18 cellular contexts compared by ENCODE assay signal in the genomic region with DNA sequence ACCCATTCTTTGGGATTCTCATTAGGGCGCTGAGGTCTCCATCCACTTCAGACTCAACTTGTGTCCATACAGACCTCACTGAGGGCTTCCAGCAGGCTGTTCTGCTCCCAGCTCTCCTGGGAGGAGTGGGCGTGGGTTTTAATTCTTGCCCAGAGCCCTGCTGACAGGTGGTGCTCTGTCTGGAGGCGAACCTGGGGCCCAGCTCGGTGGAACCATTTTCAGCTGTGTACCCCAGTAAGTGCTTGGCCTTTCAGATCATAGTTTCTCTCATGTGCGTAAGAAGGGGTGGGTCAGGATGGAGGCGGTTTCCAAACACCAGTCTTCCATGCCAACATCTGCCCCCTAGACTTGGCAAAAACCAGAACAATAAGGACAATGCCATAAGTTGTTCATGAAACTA. TPM values are rescaled to one million over a fixed set of nuclear protein-coding genes. Genes with fewer than 3 reads are reported as not detected.
DNase-seq lines count a peak whose midpoint lies in the region; ATAC-seq and TF ChIP-seq lines count a peak whose summit lies in the region.
"Had no signal": no experiment of that assay in that cellular context is flagged by ENCODE, and none has a peak within 500 bp of the region (broad histone marks: within the 10 kb centered on the region; RNA-seq: fewer than 3 reads in every experiment).

No MANE protein-coding gene starts in this region.

- H3K4me3 ChIP-seq in endodermal cell (ENCODE audit: low read length) (no peak overlapping the region), vagina (no peak overlapping the region), uterus (no peak overlapping the region)
- H3K4me3 ChIP-seq: BLaER1 treated with 17β-estradiol and CSF1 and Interleukin-3, amounts not matched to agents 10 nM and 100 nM; GM12878; HAP-1 had no signal

- H3K4me1 Mint-ChIP-seq in endodermal cell (peaks cover 2% of the 10 kb centered on the region), osteocyte (ENCODE audit: unreplicated experiment) (no peaks in the 10 kb centered on the region)
- H3K4me1 Mint-ChIP-seq: B cell had no signal

- H3K27me3 ChIP-seq in endodermal cell (ENCODE audit: control insufficient read depth, insufficient read depth, low read length, poor library complexity, severe bottlenecking), result no peaks in the 10 kb centered on the region
- H3K27me3 ChIP-seq in vagina, result no peaks in the 10 kb centered on the region
- H3K27me3 ChIP-seq in uterus, result no peaks in the 10 kb centered on the region
- H3K27me3 ChIP-seq: BLaER1 treated with 17β-estradiol and CSF1 and Interleukin-3, amounts not matched to agents 10 nM and 100 nM had no signal

- no peaks in the 10 kb centered on the region for H3K36me3 Mint-ChIP-seq in endodermal cell (ENCODE audit: low read depth)
- H3K36me3 Mint-ChIP-seq in osteocyte (ENCODE audit: unreplicated experiment), result no peaks in the 10 kb centered on the region
- H3K36me3 Mint-ChIP-seq: CD8-positive, alpha-beta T cell had no signal

- TF ChIP-seq POLR2A in vagina (IDR thresholded peaks at IDR 0.05) (no peak), uterus (IDR thresholded peaks at IDR 0.05) (no peak)

- intact Hi-C loops in cardiac septum (cut with DNase I) (no loop called here), left cardiac atrium (cut with DNase I) (no loop called here), vagina (cut with DNase I) (no loop called here), uterus (cut with DNase I; ENCODE audit: low total_unique reads) (no loop called here)

- H3K4me3 Mint-ChIP-seq in endodermal cell (no peak overlapping the region), osteocyte (ENCODE audit: unreplicated experiment) (no peak overlapping the region)
- H3K4me3 Mint-ChIP-seq: B cell; CD8-positive, alpha-beta T cell had no signal

- no peak for TF ChIP-seq CTCF in endodermal cell (conservative IDR thresholded peaks at IDR 0.05)
- no peak for TF ChIP-seq CTCF in osteocyte (IDR thresholded peaks at IDR 0.05)
- TF ChIP-seq CTCF in vagina (IDR thresholded peaks at IDR 0.05), result no peak
- no peak for TF ChIP-seq CTCF in uterus (IDR thresholded peaks at IDR 0.05)

- no peaks in the 10 kb centered on the region for H3K36me3 ChIP-seq in endodermal cell (ENCODE audit: control insufficient read depth, insufficient read depth, low read length)
- no peaks in the 10 kb centered on the region for H3K36me3 ChIP-seq in vagina
- H3K36me3 ChIP-seq in uterus, result no peaks in the 10 kb centered on the region
- H3K36me3 ChIP-seq: BLaER1 treated with 17β-estradiol and CSF1 and Interleukin-3, amounts not matched to agents 10 nM and 100 nM; HAP-1 had no signal

- H3K27me3 Mint-ChIP-seq in endodermal cell (ENCODE audit: insufficient read depth), result peaks cover 21% of the 10 kb centered on the region
- H3K27me3 Mint-ChIP-seq in osteocyte (ENCODE audit: unreplicated experiment), result no peaks in the 10 kb centered on the region

- H3K9ac ChIP-seq in endodermal cell (ENCODE audit: extremely low read depth, low read length, poor library complexity, severe bottlenecking), result no peak overlapping the region
- H3K9ac ChIP-seq: BLaER1 treated with 17β-estradiol and CSF1 and Interleukin-3, amounts not matched to agents 10 nM and 100 nM had no signal

- H3K9me3 ChIP-seq in endodermal cell (ENCODE audit: control insufficient read depth, low read length), result peaks cover 14% of the 10 kb centered on the region
- H3K9me3 ChIP-seq in vagina, result no peaks in the 10 kb centered on the region
- H3K9me3 ChIP-seq in uterus, result no peaks in the 10 kb centered on the region

- H3K4me1 ChIP-seq in endodermal cell (ENCODE audit: control insufficient read depth, insufficient read depth, low read length) (peaks cover 2% of the 10 kb centered on the region), vagina (no peaks in the 10 kb centered on the region), uterus (no peaks in the 10 kb centered on the region)
- H3K4me1 ChIP-seq: BLaER1 treated with 17β-estradiol and CSF1 and Interleukin-3, amounts not matched to agents 10 nM and 100 nM; HAP-1 had no signal

- no peak for ATAC-seq in left cardiac atrium
- no peak for ATAC-seq in HG02981 (IDR thresholded peaks at IDR 0.05; ENCODE audit: unreplicated experiment)
- ATAC-seq: CD8-positive, alpha-beta T cell; GM12878 had no signal

- H3K27ac ChIP-seq in endodermal cell (ENCODE audit: low read depth, low read length) (no peak overlapping the region), vagina (no peak overlapping the region), uterus (no peak overlapping the region)
- H3K27ac ChIP-seq: BLaER1 treated with 17β-estradiol and CSF1 and Interleukin-3, amounts not matched to agents 10 nM and 100 nM; HL-60 had no signal

- peaks cover 25% of the 10 kb centered on the region for H3K9me3 Mint-ChIP-seq in endodermal cell
- H3K9me3 Mint-ChIP-seq in osteocyte (ENCODE audit: unreplicated experiment), result peaks cover 17% of the 10 kb centered on the region

- DNase-seq in cardiac septum (ENCODE audit: low spot score) (peak; percentile 38), left cardiac atrium (no peak), endodermal cell (peak; percentile 11), osteocyte (ENCODE audit: extremely low spot score, unreplicated experiment) (peak; percentile 73), vagina (ENCODE audit: extremely low spot score in 2 of 2) (peak; percentile 40 to 46), uterus (no peak)
- DNase-seq: DMS 273 treated with DMSO at 0.1 percent for 48 hours, DMS53, DND-41, EL had no signal

- H3K27ac Mint-ChIP-seq in endodermal cell (no peak overlapping the region), osteocyte (ENCODE audit: unreplicated experiment) (no peak overlapping the region)
- H3K27ac Mint-ChIP-seq: B cell; CD8-positive, alpha-beta T cell had no signal

- 91 to 94% methylated on average over 4 to 6 of the region's 6 CpGs for WGBS in endodermal cell (ENCODE audit: insufficient coverage in 1 of 2, insufficient read length in 1 of 2), 2 experiments

RNA-seq across cellular contexts. Expression of a gene that starts 21.4 kb away (rescaled TPM):
- total RNA-seq in cardiac septum (0.40 TPM), left cardiac atrium (1 to 10 TPM; 1.0 to 1.9 TPM), endodermal cell (1 to 10 TPM; 7.0 to 9.5 TPM), osteocyte (0.43 and 0.63 TPM in 2 replicates), vagina (1.7 TPM), uterus (10 to 100 TPM in 2 of 4 donors, 1 to 10 TPM in 2; 3.5 to 48.1 (median 8.9) TPM)
- 32.4 TPM for polyA plus RNA-seq in endodermal cell (2013, experiment 1 of 2)
- 20.2 TPM for polyA plus RNA-seq in endodermal cell (2013, experiment 2 of 2)
- total RNA-seq: G401 had no signal

Comparison
In these comparisons a context has a peak if more than half of its experiments do, and no peak if none do; other contexts are left out.
1. DNase-seq: peak in cardiac septum (single experiment), endodermal cell (single experiment), osteocyte (single experiment) and vagina (2 of 2); none in left cardiac atrium (single experiment) and uterus (0 of 2).